19 cellular contexts compared by ENCODE assay signal in genomic region chr5:140126315-140127012, GRCh38. TPM values are rescaled to one million over a fixed set of nuclear protein-coding genes. Genes with fewer than 3 reads are reported as not detected.
DNase-seq lines count a peak whose midpoint lies in the region; ATAC-seq, FAIRE-seq and TF ChIP-seq lines count a peak whose summit lies in the region.
"Had no signal": no experiment of that assay in that cellular context is flagged by ENCODE, and none has a peak within 500 bp of the region (broad histone marks: within the 10 kb centered on the region; RNA-seq: fewer than 3 reads in every experiment).

No MANE protein-coding gene starts in this region.

- H3K9me3 Mint-ChIP-seq in astrocyte (ENCODE audit: unreplicated experiment): no peaks in the 10 kb centered on the region
- H3K9me3 Mint-ChIP-seq: CD4-positive, alpha-beta T cell; GM23338; HFFc6 had no signal

- H3K4me3 ChIP-seq in HEK293 (ENCODE audit: low read depth, low read length) (no peak overlapping the region), astrocyte (ENCODE audit: insufficient read depth, low read depth, low read length) (no peak overlapping the region)
- H3K4me3 ChIP-seq: GM23338 had no signal

- no peaks in the 10 kb centered on the region for H3K27me3 ChIP-seq in astrocyte (ENCODE audit: insufficient read depth, low read length)
- H3K27me3 ChIP-seq: BE2C had no signal

- H3K9me3 ChIP-seq in HEK293 (ENCODE audit: control insufficient read depth, insufficient read depth, low read depth, low read length) (no peaks in the 10 kb centered on the region), astrocyte (ENCODE audit: insufficient read depth, low read depth, low read length) (no peaks in the 10 kb centered on the region)
- H3K9me3 ChIP-seq: BE2C, Caco-2 had no signal

- H3K4me2 ChIP-seq in astrocyte (ENCODE audit: low read length): no peak overlapping the region
- H3K4me2 ChIP-seq: GM23338 had no signal

- TF ChIP-seq CTCF in C4-2B (conservative IDR thresholded peaks at IDR 0.05) (no peak), HEK293 (tag by site-specific recombination; IDR thresholded peaks at IDR 0.05) (no peak), astrocyte (IDR thresholded peaks at IDR 0.05; ENCODE audit: insufficient read depth, low read depth, low read length) (no peak)

- no peak for DNase-seq in astrocyte (ENCODE audit: low read depth)
- DNase-seq in left lobe of liver (ENCODE audit: low spot score): no peak
- DNase-seq: BE2C; C1 segment of cervical spinal cord; Caco-2; CD4-positive, alpha-beta T cell; HCEC 1CT; HFFc6 had no signal

- peak; percentile 37 for FAIRE-seq in astrocyte (lab: Jason Lieb, UNC)
- FAIRE-seq: D721Med, GM12892, GM18507, H54 had no signal

- ATAC-seq in left lobe of liver (peak; percentile 78), HG03039 (IDR thresholded peaks at IDR 0.05; ENCODE audit: unreplicated experiment) (no peak), SK-N-SH treated with all-trans-retinoic acid at 6 μM for 48 hours (no peak), HG03135 (IDR thresholded peaks at IDR 0.05; ENCODE audit: unreplicated experiment) (no peak), HG02870 (IDR thresholded peaks at IDR 0.05; ENCODE audit: unreplicated experiment) (no peak)
- ATAC-seq: GM23338 had no signal

- no peaks in the 10 kb centered on the region for H3K36me3 Mint-ChIP-seq in astrocyte (ENCODE audit: low read depth, unreplicated experiment)

- H4K20me1 ChIP-seq in astrocyte (ENCODE audit: insufficient read depth, low read length): peaks cover 27% of the 10 kb centered on the region

- H3K27ac ChIP-seq in C4-2B (peak overlapping the region; percentile 74), HEK293 (ENCODE audit: extremely low read depth, low read depth, low read length) (no peak overlapping the region), astrocyte (ENCODE audit: low read depth, low read length) (no peak overlapping the region)

- H3K4me1 ChIP-seq in HEK293 (ENCODE audit: control insufficient read depth, insufficient read depth, low read length) (peaks cover 16% of the 10 kb centered on the region), astrocyte (ENCODE audit: insufficient read depth, low read length) (peaks cover 3% of the 10 kb centered on the region)
- H3K4me1 ChIP-seq: BE2C, Caco-2 had no signal

- peaks cover 18% of the 10 kb centered on the region for H3K79me2 ChIP-seq in astrocyte (ENCODE audit: insufficient read depth, low read length)

- H3K27ac Mint-ChIP-seq in astrocyte (ENCODE audit: unreplicated experiment): no peak overlapping the region
- H3K27ac Mint-ChIP-seq: CD4-positive, alpha-beta T cell; GM23338; HFFc6 had no signal

- H3K9ac ChIP-seq in astrocyte (ENCODE audit: low read length): no peak overlapping the region

- H3K36me3 ChIP-seq in HEK293 (ENCODE audit: control insufficient read depth in 2 of 2, insufficient read depth in 1 of 2, low read length in 2 of 2) (no peaks in the 10 kb centered on the region), astrocyte (ENCODE audit: insufficient read depth, low read length) (no peaks in the 10 kb centered on the region)
- H3K36me3 ChIP-seq: BE2C had no signal

- no peak overlapping the region for H2AFZ ChIP-seq in astrocyte (ENCODE audit: low read depth, low read length)
- H2AFZ ChIP-seq: GM23338 had no signal

- no peak overlapping the region for H3K4me3 Mint-ChIP-seq in astrocyte (ENCODE audit: unreplicated experiment)
- H3K4me3 Mint-ChIP-seq: CD4-positive, alpha-beta T cell; GM23338; HFFc6 had no signal

- CTCF ChIA-PET in HEK293 (lab: Yijun Ruan, JAX): interaction anchor here (0.8 to 1.4 kb wide), 4 partner anchors 9 to 52 kb away, joined by 3 to 9 read pairs (median 6); no protein-coding TSS in a partner anchor

- POLR2A ChIA-PET in HEK293 (lab: Yijun Ruan, JAX): no interaction called here

- H3K4me1 Mint-ChIP-seq in astrocyte (ENCODE audit: low read depth, unreplicated experiment): peaks cover 16% of the 10 kb centered on the region

- H3K27me3 Mint-ChIP-seq in astrocyte (ENCODE audit: low read depth, unreplicated experiment): peaks cover 2% of the 10 kb centered on the region
- H3K27me3 Mint-ChIP-seq: CD4-positive, alpha-beta T cell had no signal

TF ChIP-seq in HEK293, 187 proteins besides CTCF, POLR2A, EP300 and RAD21:
- TF ChIP-seq SCRT1 (tag by site-specific recombination; IDR thresholded peaks at IDR 0.05; ENCODE audit: borderline replicate concordance): peak; percentile 91
- peak; percentile 95 for TF ChIP-seq SCRT2 (tag by site-specific recombination; IDR thresholded peaks at IDR 0.05)
- TF ChIP-seq YY2 (tag by site-specific recombination; IDR thresholded peaks at IDR 0.05): no peak
- no peak for TF ChIP-seq ZNF549 (tag by site-specific recombination; IDR thresholded peaks at IDR 0.05)

TF ChIP-seq in SK-N-SH treated with all-trans-retinoic acid at 6 μM for 48 hours, 23 proteins besides CTCF, POLR2A, EP300 and RAD21:
- TF ChIP-seq TSHZ2 (CRISPR knock-in tag; IDR thresholded peaks at IDR 0.05): no peak

RNA-seq across cellular contexts. Expression of gene IGIP, which starts 0.7 kb away (rescaled TPM):
- 2.4 and 2.6 TPM in 2 replicates for total RNA-seq in astrocyte
- total RNA-seq in left lobe of liver: 7.0 TPM

RNA-seq across cellular contexts. Expression of gene PURA, which starts 12.6 kb away (rescaled TPM):
- total RNA-seq in astrocyte (9.1 and 9.2 TPM in 2 replicates), left lobe of liver (12.7 TPM)

RNA-seq across cellular contexts. Expression of gene CYSTM1, which starts 48.5 kb away (rescaled TPM):
- total RNA-seq in astrocyte (35.2 and 46.3 TPM in 2 replicates), left lobe of liver (24.6 TPM)
